In genomic region chr6:93790976-93791375, GRCh38 we compare ENCODE assay signal across 26 cellular contexts.
A peak's percentile ranks its signal among the peaks of the same experiment; 100 is the strongest.
DNase-seq lines count a peak whose midpoint lies in the region; ATAC-seq and TF ChIP-seq lines count a peak whose summit lies in the region.
"Had no signal": no experiment of that assay in that cellular context is flagged by ENCODE, and none has a peak within 500 bp of the region (broad histone marks: within the 10 kb centered on the region; RNA-seq: fewer than 3 reads in every experiment).

No MANE protein-coding gene starts in this region.

- no peak overlapping the region for H3K14ac ChIP-seq in mesenchymal stem cell (ENCODE audit: low read length in 2 of 2)

- no peaks in the 10 kb centered on the region for H3K79me1 ChIP-seq in mesenchymal stem cell (replicated peaks; ENCODE audit: low read length, poor library complexity, severe bottlenecking)

- H3K9me3 ChIP-seq in GM23248 (ENCODE audit: low read depth) (no peaks in the 10 kb centered on the region), mesenchymal stem cell (ENCODE audit: control insufficient read depth, low read length) (no peaks in the 10 kb centered on the region), BE2C (no peaks in the 10 kb centered on the region)
- H3K9me3 ChIP-seq: BLaER1 treated with 17β-estradiol and CSF1 and Interleukin-3, amounts not matched to agents 10 nM and 100 nM; Caco-2; SJCRH30 had no signal

- H4K8ac ChIP-seq in mesenchymal stem cell (ENCODE audit: low read length): no peak overlapping the region

- no peak overlapping the region for H2AFZ ChIP-seq in GM23248
- H2AFZ ChIP-seq in mesenchymal stem cell (ENCODE audit: low read depth, low read length): no peak overlapping the region

- H4K20me1 ChIP-seq in GM23248 (ENCODE audit: insufficient read depth): no peaks in the 10 kb centered on the region
- H4K20me1 ChIP-seq: BLaER1 treated with 17β-estradiol and CSF1 and Interleukin-3, amounts not matched to agents 10 nM and 100 nM had no signal

- no peaks in the 10 kb centered on the region for H3K27me3 ChIP-seq in GM23248 (replicated peaks; ENCODE audit: insufficient read depth)
- no peaks in the 10 kb centered on the region for H3K27me3 ChIP-seq in mesenchymal stem cell (ENCODE audit: control insufficient read depth in 1 of 2, insufficient read depth in 1 of 2, low read length in 2 of 2)
- no peaks in the 10 kb centered on the region for H3K27me3 ChIP-seq in BE2C
- H3K27me3 ChIP-seq: BLaER1 treated with 17β-estradiol and CSF1 and Interleukin-3, amounts not matched to agents 10 nM and 100 nM; SJCRH30 had no signal

- no peak for TF ChIP-seq CTCF in choroid plexus epithelial cell (conservative IDR thresholded peaks at IDR 0.05; ENCODE audit: low read depth, low read length)
- no peak for TF ChIP-seq CTCF in CD14-positive monocyte (IDR thresholded peaks at IDR 0.05)
- no peak for TF ChIP-seq CTCF in BE2C (IDR thresholded peaks at IDR 0.05; ENCODE audit: low read depth, low read length)

- H3K27ac ChIP-seq in GM23248 (no peak overlapping the region), mesenchymal stem cell (ENCODE audit: low read length, poor library complexity, severe bottlenecking) (peak overlapping the region; percentile 46)
- H3K27ac ChIP-seq: BLaER1 treated with 17β-estradiol and CSF1 and Interleukin-3, amounts not matched to agents 10 nM and 100 nM; SJCRH30 had no signal

- H3K4me1 ChIP-seq in GM23248 (ENCODE audit: insufficient read depth) (peaks cover 30% of the 10 kb centered on the region), mesenchymal stem cell (ENCODE audit: control insufficient read depth, insufficient read depth, low read depth, low read length) (peaks cover 5% of the 10 kb centered on the region), BE2C (no peaks in the 10 kb centered on the region)
- H3K4me1 ChIP-seq: BLaER1 treated with 17β-estradiol and CSF1 and Interleukin-3, amounts not matched to agents 10 nM and 100 nM; Caco-2 had no signal

- H3K79me2 ChIP-seq in GM23248 (ENCODE audit: insufficient read depth): no peaks in the 10 kb centered on the region

- no peak overlapping the region for H2BK15ac ChIP-seq in mesenchymal stem cell (ENCODE audit: low read depth, poor library complexity, severe bottlenecking)

- 0 to 10% methylated on average over 1 of the region's 1 CpG for WGBS in GM23248 (ENCODE audit: low coverage in 1 of 2, low lambda C conversion rate in 2 of 2, missing lambda C conversion rate in 2 of 2), 2 experiments
- no CpG with 5 or more reads among the region's 1 CpG for WGBS in mesenchymal stem cell

- no peak overlapping the region for H4K91ac ChIP-seq in mesenchymal stem cell (ENCODE audit: low read length)

- H2AK5ac ChIP-seq in mesenchymal stem cell (ENCODE audit: low read length, severe bottlenecking): no peak overlapping the region

- H3K4me3 Mint-ChIP-seq in CD14-positive monocyte: no peak overlapping the region
- H3K4me3 Mint-ChIP-seq: CD8-positive, alpha-beta T cell had no signal

- H3K27me3 Mint-ChIP-seq in CD14-positive monocyte (ENCODE audit: low read depth in 3 of 3): peaks cover 0 to 3% (median 0%) of the 10 kb centered on the region in 3 donors

- DNase-seq in GM23248 (peak; percentile 62), choroid plexus epithelial cell (ENCODE audit: low read depth) (peak; percentile 38), mesenchymal stem cell (no peak), CD14-positive monocyte (ENCODE audit: low spot score) (no peak), NCI-H128 (lab: John Stamatoyannopoulos, UW; ENCODE audit: unreplicated experiment) (no peak), BE2C (no peak)
- DNase-seq: Caco-2; CD8-positive, alpha-beta T cell; DMS 273 treated with DMSO at 0.1 percent for 48 hours; DMS79; EL; GF-D8; Karpas-422; MV-4-11; NCI-H1105; NCI-H146; NCI-H1930; NCI-H2107; NCI-H524; NCI-H774; SJCRH30 had no signal

- no peak overlapping the region for H3K23ac ChIP-seq in mesenchymal stem cell (ENCODE audit: low read length in 2 of 2)

- no peak overlapping the region for H2BK120ac ChIP-seq in mesenchymal stem cell (ENCODE audit: low read depth, low read length)

- in situ Hi-C loops in GM23248 (cut with MboI): no loop called here

- peaks cover 0 to 3% (median 0%) of the 10 kb centered on the region in 7 donors for H3K9me3 Mint-ChIP-seq in CD14-positive monocyte

- H3K4ac ChIP-seq in mesenchymal stem cell (ENCODE audit: low read depth in 1 of 2, low read length in 2 of 2): no peak overlapping the region

- H3K27ac Mint-ChIP-seq in CD14-positive monocyte: no peak overlapping the region
- H3K27ac Mint-ChIP-seq: CD8-positive, alpha-beta T cell had no signal

- peaks cover 12% of the 10 kb centered on the region for H3F3A ChIP-seq in GM23248 (ENCODE audit: insufficient read depth)

- H3K9ac ChIP-seq in GM23248: no peak overlapping the region
- H3K9ac ChIP-seq in mesenchymal stem cell (ENCODE audit: low read length): peak overlapping the region; percentile 35
- H3K9ac ChIP-seq: BLaER1 treated with 17β-estradiol and CSF1 and Interleukin-3, amounts not matched to agents 10 nM and 100 nM had no signal

- no peak overlapping the region for H2BK5ac ChIP-seq in mesenchymal stem cell (ENCODE audit: low read depth, low read length, poor library complexity, severe bottlenecking)

- no peaks in the 10 kb centered on the region for H3K36me3 ChIP-seq in GM23248 (ENCODE audit: low read depth)
- H3K36me3 ChIP-seq in mesenchymal stem cell (ENCODE audit: control insufficient read depth in 1 of 2, insufficient read depth in 2 of 2, low read depth in 1 of 2, low read length in 2 of 2): no peaks in the 10 kb centered on the region
- no peaks in the 10 kb centered on the region for H3K36me3 ChIP-seq in BE2C
- H3K36me3 ChIP-seq: BLaER1 treated with 17β-estradiol and CSF1 and Interleukin-3, amounts not matched to agents 10 nM and 100 nM; SJCRH30 had no signal

- H3K18ac ChIP-seq in mesenchymal stem cell (ENCODE audit: low read depth in 1 of 2, low read length in 2 of 2): no peak overlapping the region

- no peaks in the 10 kb centered on the region for H3K9me2 ChIP-seq in GM23248 (ENCODE audit: insufficient read depth)

- H3K4me2 ChIP-seq in GM23248 (ENCODE audit: unreplicated experiment) (peak overlapping the region; percentile 3), mesenchymal stem cell (ENCODE audit: low read length, poor library complexity, severe bottlenecking) (no peak overlapping the region)
- H3K4me2 ChIP-seq: BLaER1 treated with 17β-estradiol and CSF1 and Interleukin-3, amounts not matched to agents 10 nM and 100 nM had no signal

- no peak overlapping the region for H2BK12ac ChIP-seq in mesenchymal stem cell (ENCODE audit: low read length in 2 of 2)

- H3K4me3 ChIP-seq in GM23248: no peak overlapping the region
- H3K4me3 ChIP-seq in choroid plexus epithelial cell (ENCODE audit: low read depth, low read length): no peak overlapping the region
- no peak overlapping the region for H3K4me3 ChIP-seq in mesenchymal stem cell (ENCODE audit: insufficient read depth in 1 of 2, low read depth in 1 of 2, low read length in 2 of 2)
- H3K4me3 ChIP-seq in BE2C (ENCODE audit: low read depth, low read length): no peak overlapping the region
- H3K4me3 ChIP-seq: BLaER1 treated with 17β-estradiol and CSF1 and Interleukin-3, amounts not matched to agents 10 nM and 100 nM; SJCRH30 had no signal

- intact Hi-C loops in CD14-positive monocyte (cut with micrococcal nuclease): no loop called here

- H3K4me1 Mint-ChIP-seq in CD14-positive monocyte: no peaks in the 10 kb centered on the region

- ATAC-seq in SK-N-SH treated with all-trans-retinoic acid at 6 μM for 48 hours (peak; percentile 46; the same call in 2 of the 3 replicates), HG03354 (IDR thresholded peaks at IDR 0.05; ENCODE audit: poor library complexity, severe bottlenecking, unreplicated experiment) (no peak)
- ATAC-seq: CD8-positive, alpha-beta T cell; HepG2; Right ventricle myocardium inferior had no signal

- no peaks in the 10 kb centered on the region for H3K36me3 Mint-ChIP-seq in CD14-positive monocyte
- H3K36me3 Mint-ChIP-seq: CD8-positive, alpha-beta T cell had no signal

TF ChIP-seq in SK-N-SH treated with all-trans-retinoic acid at 6 μM for 48 hours, 23 proteins besides CTCF, POLR2A, EP300 and RAD21:
- TF ChIP-seq CSDC2 (CRISPR knock-in tag; IDR thresholded peaks at IDR 0.05): no peak
- no peak for TF ChIP-seq PATZ1 (CRISPR knock-in tag; IDR thresholded peaks at IDR 0.05; ENCODE audit: borderline replicate concordance)
- TF ChIP-seq POU6F1 (CRISPR knock-in tag; IDR thresholded peaks at IDR 0.05; ENCODE audit: borderline replicate concordance, low read depth): no peak
- TF ChIP-seq RARB (CRISPR knock-in tag; IDR thresholded peaks at IDR 0.05): no peak
- TF ChIP-seq ZNF70 (CRISPR knock-in tag; IDR thresholded peaks at IDR 0.05): no peak
- no peak for TF ChIP-seq BACH2 (CRISPR knock-in tag; IDR thresholded peaks at IDR 0.05; ENCODE audit: borderline replicate concordance)

Comparison
In these comparisons a context has a peak if more than half of its experiments do, and no peak if none do; other contexts are left out.
1. DNase-seq: peak in GM23248 (single experiment) and choroid plexus epithelial cell (single experiment); none in mesenchymal stem cell (single experiment), CD14-positive monocyte (single experiment), NCI-H128 (single experiment) and BE2C (single experiment).